8 cellular contexts compared by ENCODE assay signal in the genomic region with DNA sequence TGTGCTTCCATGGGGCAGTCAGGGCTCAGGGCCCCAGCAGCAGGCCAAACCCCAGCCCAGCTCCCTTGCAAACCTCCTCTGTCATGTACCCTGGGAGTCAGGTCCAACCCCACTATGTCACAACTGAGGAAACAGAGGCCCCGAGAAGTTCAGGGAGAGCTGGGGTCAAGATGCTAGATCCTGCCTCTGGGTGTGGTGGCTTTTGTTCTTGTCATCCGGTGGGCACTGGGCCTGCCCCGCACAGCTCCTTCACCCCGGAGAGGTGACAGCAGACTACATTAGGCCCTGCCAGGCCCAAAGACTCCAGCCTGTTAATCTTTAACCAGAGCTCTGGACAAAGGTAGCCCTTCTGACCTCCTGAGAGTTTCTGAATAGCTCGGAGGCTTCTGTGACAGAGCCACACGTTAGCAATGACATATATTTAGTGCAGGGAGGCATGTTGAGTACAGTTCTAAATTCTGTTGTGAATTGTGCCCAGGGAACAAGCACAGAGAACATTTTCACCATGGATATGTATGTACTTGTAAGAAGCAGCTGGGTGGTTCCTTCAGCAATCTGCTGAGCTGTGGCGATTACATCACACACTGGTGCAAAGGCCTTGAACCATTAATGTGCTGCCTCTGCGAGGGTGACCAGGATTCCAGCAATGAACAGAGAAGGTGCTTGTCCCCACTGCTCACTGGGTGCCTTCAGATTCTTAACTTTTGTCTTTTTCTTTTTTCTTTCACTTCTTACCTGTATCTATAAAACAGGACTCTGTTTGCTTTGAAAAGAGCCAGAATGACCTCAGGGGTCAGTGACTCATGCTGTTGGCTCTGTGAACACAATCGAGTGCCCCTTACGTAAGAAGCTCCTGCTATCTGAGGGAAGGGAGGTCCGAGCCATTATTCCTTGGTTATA.
DNase-seq lines count a peak whose midpoint lies in the region; ATAC-seq, FAIRE-seq and TF ChIP-seq lines count a peak whose summit lies in the region.

No MANE protein-coding gene starts in this region.

- peak overlapping the region; percentile 91 for H3K4me2 ChIP-seq in HepG2 (ENCODE audit: low read depth, low read length)
- no peak overlapping the region for H3K4me2 ChIP-seq in Karpas-422 (ENCODE audit: low read depth, low read length, poor library complexity, severe bottlenecking)
- no peak overlapping the region for H3K4me2 ChIP-seq in osteoblast (ENCODE audit: insufficient read depth, low read length)

- H2AFZ ChIP-seq in HepG2 (ENCODE audit: low read length) (no peak overlapping the region), Karpas-422 (ENCODE audit: low read length) (no peak overlapping the region), osteoblast (ENCODE audit: low read length) (no peak overlapping the region)

- no peaks in the 10 kb centered on the region; a peak in 1 of 5 replicates for H3K27me3 ChIP-seq in HepG2 (ENCODE audit: control insufficient read depth in 1 of 2, insufficient read depth in 2 of 2, low read length in 2 of 2)
- H3K27me3 ChIP-seq in Karpas-422 (ENCODE audit: low read length), result no peaks in the 10 kb centered on the region
- H3K27me3 ChIP-seq in osteoblast (ENCODE audit: insufficient read depth, low read length), result peaks cover 6% of the 10 kb centered on the region

- H3K27me3 Mint-ChIP-seq in brain, result peaks cover 16% of the 10 kb centered on the region

- H4K20me1 ChIP-seq in HepG2 (ENCODE audit: insufficient read depth, low read length), result no peaks in the 10 kb centered on the region
- no peaks in the 10 kb centered on the region for H4K20me1 ChIP-seq in Karpas-422 (ENCODE audit: insufficient read depth, low read depth, low read length)
- no peaks in the 10 kb centered on the region for H4K20me1 ChIP-seq in osteoblast (ENCODE audit: insufficient read depth, low read length)

- intact Hi-C loops in HepG2 (cut with micrococcal nuclease; ENCODE audit: unreplicated experiment), result loop anchor here (1.0 to 10.0 kb wide), 6 partner anchors 23 to 297 kb away; no protein-coding TSS in a partner anchor

- peak overlapping the region; percentile 88 for H3K9ac ChIP-seq in HepG2 (ENCODE audit: insufficient read depth, low read depth, low read length)
- H3K9ac ChIP-seq in Karpas-422 (ENCODE audit: low read length), result no peak overlapping the region

- H3K4me3 Mint-ChIP-seq in brain, result no peak overlapping the region

- no peaks in the 10 kb centered on the region for H3K36me3 Mint-ChIP-seq in brain

- DNase-seq in HS-5 (ENCODE audit: low read depth) (peak; percentile 86), HepG2 (ENCODE audit: low spot score) (peak; percentile 98), NCI-H1092 (lab: John Stamatoyannopoulos, UW) (no peak), NCI-H1930 (lab: John Stamatoyannopoulos, UW) (no peak), Karpas-422 (no peak), osteoblast (ENCODE audit: insufficient read length, low spot score, missing footprints) (no peak)

- CTCF ChIA-PET in HepG2 (lab: Yijun Ruan, JAX; ENCODE audit: low intra/inter-chr PET ratio, low total read pairs), result no interaction called here

- H3K9me3 ChIP-seq in HepG2 (ENCODE audit: low read length) (no peaks in the 10 kb centered on the region), Karpas-422 (ENCODE audit: low read length) (no peaks in the 10 kb centered on the region), osteoblast (ENCODE audit: low read depth, low read length) (peaks cover 2% of the 10 kb centered on the region)

- H3K9me2 ChIP-seq in Karpas-422 (replicated peaks; ENCODE audit: insufficient read depth, low read length), result no peaks in the 10 kb centered on the region

- POLR2A ChIA-PET in HepG2 (lab: Yijun Ruan, JAX), result interaction anchor here (0.8 to 6.0 kb wide), 40 partner anchors 9 to 436 kb away, joined by 3 to 124 read pairs (median 4); partner anchors contain the start of gene RHOU

- no peak for TF ChIP-seq CTCF in brain (conservative IDR thresholded peaks at IDR 0.05)
- TF ChIP-seq CTCF in HepG2 (CRISPR knock-in tag; IDR thresholded peaks at IDR 0.05), result no peak
- TF ChIP-seq CTCF in osteoblast (IDR thresholded peaks at IDR 0.05; ENCODE audit: extremely low read depth, low read depth, low read length), result no peak

- H3K4me1 Mint-ChIP-seq in brain, result peaks cover 62% of the 10 kb centered on the region

- H3K4me1 ChIP-seq in HepG2 (ENCODE audit: insufficient read depth, low read length), result peaks cover 91% of the 10 kb centered on the region
- H3K4me1 ChIP-seq in Karpas-422 (ENCODE audit: low read length), result no peaks in the 10 kb centered on the region
- H3K4me1 ChIP-seq in osteoblast (ENCODE audit: insufficient read depth, low read length), result no peaks in the 10 kb centered on the region

- TF ChIP-seq EP300 in HepG2 (IDR thresholded peaks at IDR 0.05; ENCODE audit: low read depth in 2 of 2, low read length in 2 of 2), result peak in 1 of 2 experiments; percentile 89; a peak in 3 of 4 replicates
- TF ChIP-seq EP300 in HepG2 (CRISPR knock-in tag; IDR thresholded peaks at IDR 0.05; ENCODE audit: borderline replicate concordance), result peak; percentile 55; the same call in 1 of the 2 replicates

- TSS peak; percentile 74 for BruUV-seq in HepG2 (replicated peaks; lab: Mats Ljungman, UMichigan)

- H3K79me2 ChIP-seq in HepG2 (ENCODE audit: insufficient read depth, low read length) (no peaks in the 10 kb centered on the region), Karpas-422 (ENCODE audit: low read length) (no peaks in the 10 kb centered on the region), osteoblast (ENCODE audit: insufficient read depth, low read length) (no peaks in the 10 kb centered on the region)

- FAIRE-seq in HepG2 (lab: Jason Lieb, UNC), result peak; percentile 85

- peak; percentile 7; the same call in 1 of the 2 replicates for TF ChIP-seq RAD21 in HepG2 (CRISPR knock-in tag; IDR thresholded peaks at IDR 0.05)

- 0% methylated on average over 10 of the region's 11 CpGs for WGBS in HepG2 (ENCODE audit: low lambda C conversion rate)

- ATAC-seq in GM18870 (IDR thresholded peaks at IDR 0.05; ENCODE audit: unreplicated experiment) (peak; percentile 59), HepG2 (peak; percentile 89)

- H3K36me3 ChIP-seq in HepG2 (replicated peaks in 1 of 2; ENCODE audit: control insufficient read depth in 1 of 2, insufficient read depth in 2 of 2, low read length in 2 of 2) (no peaks in the 10 kb centered on the region; a peak in 1 of 5 replicates), Karpas-422 (ENCODE audit: insufficient read depth, low read length) (no peaks in the 10 kb centered on the region), osteoblast (ENCODE audit: insufficient read depth, low read length) (no peaks in the 10 kb centered on the region)

- in situ Hi-C loops in HepG2 (cut with HindIII; ENCODE audit: extremely low pct_ligation_motif_present, low pct_unique_long_range_greater_than_20kb), result no loop called here

- peak overlapping the region in 3 of 5 experiments; percentile 64 to 89 (median 67) for H3K27ac Mint-ChIP-seq in brain

- H3K4me3 ChIP-seq in HepG2 (replicated peaks in 1 of 3; ENCODE audit: insufficient read depth in 1 of 3, low read depth in 2 of 3, low read length in 3 of 3) (peak overlapping the region; percentile 24 to 69 (median 40); a peak in 5 of 6 replicates), Karpas-422 (ENCODE audit: low read length) (no peak overlapping the region), osteoblast (ENCODE audit: insufficient read depth, low read length) (no peak overlapping the region)

- H3K9me3 Mint-ChIP-seq in brain, result peaks cover 4 to 12% (median 6%) of the 10 kb centered on the region in 5 experiments

- H3K27ac ChIP-seq in HepG2 (ENCODE audit: extremely low read length, insufficient read depth, low read length), result peak overlapping the region; percentile 99
- H3K27ac ChIP-seq in Karpas-422 (ENCODE audit: low read length), result no peak overlapping the region
- no peak overlapping the region for H3K27ac ChIP-seq in osteoblast (ENCODE audit: low read depth, low read length)

- TF ChIP-seq POLR2A in HepG2 (IDR thresholded peaks at IDR 0.05; ENCODE audit: insufficient read depth in 1 of 2, low read depth in 2 of 2, low read length in 2 of 2), result peak; percentile 86 to 88

TF ChIP-seq in HepG2, 621 proteins besides CTCF, POLR2A, EP300 and RAD21 (continues in another document):
- TF ChIP-seq ZNF17 (CRISPR knock-in tag; IDR thresholded peaks at IDR 0.05) (no peak), ZSCAN12 (CRISPR knock-in tag; IDR thresholded peaks at IDR 0.05) (peak; percentile 35; the same call in 1 of the 2 replicates), ZNF557 (CRISPR knock-in tag; IDR thresholded peaks at IDR 0.05) (0 out of 2 replicates have a peak, but pooled peaks have one; percentile 31), SETDB1 (CRISPR knock-in tag; IDR thresholded peaks at IDR 0.05; ENCODE audit: borderline replicate concordance) (no peak), FOSL2 (CRISPR knock-in tag; IDR thresholded peaks at IDR 0.05) (peak; percentile 100), SMARCE1 (IDR thresholded peaks at IDR 0.05; ENCODE audit: borderline replicate concordance) (no peak), YEATS4 (CRISPR knock-in tag; IDR thresholded peaks at IDR 0.05; ENCODE audit: borderline replicate concordance) (peak; percentile 46; the same call in 1 of the 2 replicates), MIER2 (CRISPR knock-in tag; IDR thresholded peaks at IDR 0.05) (peak; percentile 13; the same call in 1 of the 2 replicates), ZNF292 (CRISPR knock-in tag; IDR thresholded peaks at IDR 0.05; ENCODE audit: borderline replicate concordance, low read depth) (peak; percentile 69; the same call in 1 of the 2 replicates), MTA1 (CRISPR knock-in tag; IDR thresholded peaks at IDR 0.05; ENCODE audit: borderline replicate concordance) (peak; percentile 71), CHCHD3 (CRISPR knock-in tag; IDR thresholded peaks at IDR 0.05) (no peak), JUND (CRISPR knock-in tag; IDR thresholded peaks at IDR 0.05) (peak; percentile 97), ZBTB25 (CRISPR knock-in tag; IDR thresholded peaks at IDR 0.05) (peak; percentile 75; the same call in 1 of the 2 replicates), KDM1A (CRISPR knock-in tag; IDR thresholded peaks at IDR 0.05) (no peak)

Comparison
In these comparisons a context has a peak if more than half of its experiments do, and no peak if none do; other contexts are left out.
1. DNase-seq: peak in HS-5 (single experiment) and HepG2 (single experiment); none in NCI-H1092 (single experiment), NCI-H1930 (0 of 2), Karpas-422 (single experiment) and osteoblast (single experiment).
2. H3K4me3 ChIP-seq: peak in HepG2 (3 of 3); none in Karpas-422 (single experiment) and osteoblast (single experiment).